In genomic region chr3:99716463-99716995, GRCh38 we compare ENCODE assay signal across 16 cellular contexts.
DNase-seq lines count a peak whose midpoint lies in the region; ATAC-seq and TF ChIP-seq lines count a peak whose summit lies in the region.
"Had no signal": no experiment of that assay in that cellular context is flagged by ENCODE, and none has a peak within 500 bp of the region (broad histone marks: within the 10 kb centered on the region; RNA-seq: fewer than 3 reads in every experiment).

No MANE protein-coding gene starts in this region.

- H3K4me3 ChIP-seq in HUES64 (ENCODE audit: low read length) (no peak overlapping the region), choroid plexus epithelial cell (ENCODE audit: low read depth, low read length) (no peak overlapping the region)
- H3K4me3 ChIP-seq: K562, SK-N-MC had no signal

- DNase-seq in choroid plexus epithelial cell (ENCODE audit: low read depth) (peak; percentile 76), myocyte (ENCODE audit: low read depth) (peak; percentile 29), ACHN (no peak), GM13977 (ENCODE audit: low spot score) (no peak)
- DNase-seq: GDM1; NCI-H187; NCI-H2107; NCI-H510A; NCI-H748 treated with DMSO at 0.1 percent for 48 hours; NK-92 treated with Interleukin-12 subunit alpha and Interleukin-12 subunit beta, amount 100 ng/mL, for 24 hours; Right ventricle myocardium superior had no signal

- H3K9ac ChIP-seq in HUES64 (ENCODE audit: low read depth, low read length), result no peak overlapping the region

- no peaks in the 10 kb centered on the region for H3K27me3 ChIP-seq in HUES64 (ENCODE audit: insufficient read depth, low read length)

- WGBS in HUES64, result 24% methylated on average over 3 of the region's 3 CpGs

- in situ Hi-C loops in ACHN (cut with HindIII; ENCODE audit: low pct_ligation_motif_present, low pct_unique_long_range_greater_than_20kb, low sequenced_read_pairs) (no loop called here), GM13977 (cut with MboI; ENCODE audit: low pct_unique_long_range_greater_than_20kb, low sequenced_read_pairs, unreplicated experiment) (no loop called here)

- H3K9me3 ChIP-seq in HUES64 (ENCODE audit: insufficient read depth, low read depth, low read length), result no peaks in the 10 kb centered on the region

- ATAC-seq in esophagus mucosa (no peak), HG02678 (IDR thresholded peaks at IDR 0.05; ENCODE audit: unreplicated experiment) (no peak)
- ATAC-seq: K562 had no signal

- H3K36me3 ChIP-seq in HUES64 (ENCODE audit: insufficient read depth, low read length), result no peaks in the 10 kb centered on the region

- TF ChIP-seq CTCF in choroid plexus epithelial cell (conservative IDR thresholded peaks at IDR 0.05; ENCODE audit: low read depth, low read length), result no peak
- TF ChIP-seq CTCF in GM13977 (IDR thresholded peaks at IDR 0.05; ENCODE audit: extremely low read depth, insufficient read depth, missing control alignments), result no peak

- H3K4me1 ChIP-seq in HUES64 (ENCODE audit: insufficient read depth, low read length), result peaks cover 25% of the 10 kb centered on the region

- peak overlapping the region; percentile 66 for H3K27ac ChIP-seq in HUES64 (ENCODE audit: low read depth, low read length)
- H3K27ac ChIP-seq: SK-N-MC had no signal

Comparison
In these comparisons a context has a peak if more than half of its experiments do, and no peak if none do; other contexts are left out.
1. DNase-seq: peak in choroid plexus epithelial cell (single experiment) and myocyte (single experiment); none in ACHN (single experiment) and GM13977 (single experiment).